9 cellular contexts compared by ENCODE assay signal in genomic region chr17:60422162-60422665, GRCh38. TPM values are rescaled to one million over a fixed set of nuclear protein-coding genes. Genes with fewer than 3 reads are reported as not detected.
A peak's percentile ranks its signal among the peaks of the same experiment; 100 is the strongest.
DNase-seq lines count a peak whose midpoint lies in the region; ATAC-seq, FAIRE-seq and TF ChIP-seq lines count a peak whose summit lies in the region.
"Had no signal": no experiment of that assay in that cellular context is flagged by ENCODE, and none has a peak within 500 bp of the region (broad histone marks: within the 10 kb centered on the region; RNA-seq: fewer than 3 reads in every experiment).

Gene CHCT1 (plus strand): TSS chr17:60422489. CDS start chr17:60422593, 104 bp downstream.

- H3K27ac ChIP-seq in Peyer's patch (peak within 1 kb of the TSS in 2 of 4 donors; percentile 28 to 70), pancreas (no peak within 1 kb of the TSS)

- no peak for ATAC-seq in pancreas
- ATAC-seq in GM19397 (IDR thresholded peaks at IDR 0.05; ENCODE audit: unreplicated experiment) = no peak

- no peak for DNase-seq in Caco-2
- no peak for DNase-seq in Peyer's patch
- no peak for DNase-seq in fibroblast of pulmonary artery (ENCODE audit: low read depth)
- no peak for DNase-seq in pancreas
- DNase-seq in SIG-M5 (lab: John Stamatoyannopoulos, UW) = no peak
- no peak for DNase-seq in NK-92 (lab: John Stamatoyannopoulos, UW; ENCODE audit: unreplicated experiment)
- DNase-seq in stimulated activated CD4-positive, alpha-beta T cell treated with anti-CD3 and anti-CD28 coated beads, Interleukin-15, amount 100 ng/mL, for 24 hours = no peak

- no TSS peak for BruUV-seq in Caco-2 (replicated peaks; lab: Mats Ljungman, UMichigan)

- no peaks in the 10 kb centered on the region for H3K27me3 Mint-ChIP-seq in Caco-2 (ENCODE audit: insufficient read depth, unreplicated experiment)

- CTCF ChIA-PET in Caco-2 (lab: Charles Lee) = no interaction called here

- 84 to 86% methylated on average over 18 of the region's 18 CpGs for WGBS in pancreas, 2 donors

- no peaks in the 10 kb centered on the region for H3K9me3 Mint-ChIP-seq in Caco-2 (ENCODE audit: unreplicated experiment)

- POLR2A ChIA-PET in Caco-2 (lab: Charles Lee) = no interaction called here

- H3K27me3 ChIP-seq in Caco-2 (replicated peaks; ENCODE audit: control insufficient read depth, insufficient read depth, low read length) (no peaks in the 10 kb centered on the region), Peyer's patch (no peaks in the 10 kb centered on the region), pancreas (no peaks in the 10 kb centered on the region)

- H3K36me3 ChIP-seq in Caco-2 (ENCODE audit: control insufficient read depth, insufficient read depth, low read length) = no peaks in the 10 kb centered on the region
- H3K36me3 ChIP-seq in Peyer's patch = no peaks in the 10 kb centered on the region
- H3K36me3 ChIP-seq in pancreas = no peaks in the 10 kb centered on the region

- TF ChIP-seq POLR2A in Peyer's patch (IDR thresholded peaks at IDR 0.05) = no peak

- FAIRE-seq in pancreas (lab: Jason Lieb, UNC) = no peak

- TF ChIP-seq CTCF in Caco-2 (IDR thresholded peaks at IDR 0.05; ENCODE audit: insufficient read depth in 1 of 2, low read depth in 1 of 2, low read length in 1 of 2, severe bottlenecking in 1 of 2, unreplicated experiment in 1 of 2) (no peak), Peyer's patch (IDR thresholded peaks at IDR 0.05) (no peak), fibroblast of pulmonary artery (IDR thresholded peaks at IDR 0.05; ENCODE audit: low read length, missing control alignments) (no peak), pancreas (IDR thresholded peaks at IDR 0.05) (no peak)

- no peaks in the 10 kb centered on the region for H3K9me3 ChIP-seq in Caco-2
- no peaks in the 10 kb centered on the region for H3K9me3 ChIP-seq in Peyer's patch
- H3K9me3 ChIP-seq in pancreas = no peaks in the 10 kb centered on the region

- H3K4me1 Mint-ChIP-seq in Caco-2 (ENCODE audit: low read depth, unreplicated experiment) = no peaks in the 10 kb centered on the region

- intact Hi-C loops in Caco-2 (cut with micrococcal nuclease; ENCODE audit: unreplicated experiment) = loop anchor here (2.0 kb wide), 1 partner anchor 15 kb away; no protein-coding TSS in a partner anchor
- intact Hi-C loops in pancreas (cut with DNase I) = loop anchor here in 1 of 3 donors (10.0 kb wide), 1 partner anchor 287 kb away; no protein-coding TSS in a partner anchor

- H3K27ac Mint-ChIP-seq in Caco-2 (ENCODE audit: unreplicated experiment) = no peak within 1 kb of the TSS

- H3K4me3 Mint-ChIP-seq in Caco-2 (ENCODE audit: unreplicated experiment) = peak within 1 kb of the TSS; percentile 20

- H3K4me3 ChIP-seq in Caco-2 (ENCODE audit: low read depth, low read length) (no peak within 1 kb of the TSS), Peyer's patch (peak within 1 kb of the TSS; percentile 50 to 66 (median 53)), fibroblast of pulmonary artery (replicated peaks; ENCODE audit: low read depth, low read length) (peak within 1 kb of the TSS; percentile 52), pancreas (peak within 1 kb of the TSS; percentile 23 to 62 (median 41))

- no peaks in the 10 kb centered on the region for H3K4me1 ChIP-seq in Caco-2
- H3K4me1 ChIP-seq in Peyer's patch = no peaks in the 10 kb centered on the region
- H3K4me1 ChIP-seq in pancreas = no peaks in the 10 kb centered on the region

- no peaks in the 10 kb centered on the region for H3K36me3 Mint-ChIP-seq in Caco-2 (ENCODE audit: insufficient read depth, unreplicated experiment)

RNA-seq across cellular contexts. Expression of gene CHCT1, which starts in this region (rescaled TPM):
- total RNA-seq in Caco-2 (2022) (not detected in 2 replicates), Peyer's patch (not detected), pancreas (not detected)
- polyA plus RNA-seq in pancreas = under 1 TPM in 1 of 2 donors, not detected in 1; 0.14 TPM
- total RNA-seq: T-helper 2 cell treated with Interferon-gamma antibody and Interleukin-4, amounts not matched to agents 100 ng/mL and 5 ng/mL, for 36 hours had no signal
